ENCODE assay signal across 8 cellular contexts in genomic region chr12:54189198-54189539, GRCh38. TPM values are rescaled to one million over a fixed set of nuclear protein-coding genes. Genes with fewer than 3 reads are reported as not detected.
DNase-seq lines count a peak whose midpoint lies in the region; ATAC-seq and TF ChIP-seq lines count a peak whose summit lies in the region.

No MANE protein-coding gene starts in this region.

- H3K4me3 Mint-ChIP-seq in effector memory CD8-positive, alpha-beta T cell = peak overlapping the region; percentile 76 to 82

- DNase-seq in MG63 = no peak
- DNase-seq in effector memory CD8-positive, alpha-beta T cell = no peak
- DNase-seq in psoas muscle = no peak
- no peak for DNase-seq in activated effector memory CD4-positive, alpha-beta T cell treated with Interleukin-2 at 50 U/mL for 16 hours
- no peak for DNase-seq in DMS153 treated with DMSO at 0.1 percent for 48 hours (lab: John Stamatoyannopoulos, UW; ENCODE audit: unreplicated experiment)
- DNase-seq in hepatic stellate cell (ENCODE audit: low spot score) = no peak
- DNase-seq in NCI-H82 treated with DMSO at 0.1 percent for 48 hours (lab: John Stamatoyannopoulos, UW; ENCODE audit: unreplicated experiment) = no peak

- H3K4me3 ChIP-seq in GM12875 (ENCODE audit: low read depth, low read length) (peak overlapping the region; percentile 17), MG63 (peak overlapping the region; percentile 96), psoas muscle (peak overlapping the region; percentile 96)

- intact Hi-C loops in psoas muscle (cut with DNase I) = loop anchor here in 1 of 2 donors (5.0 kb wide), 1 partner anchor 62 kb away; no protein-coding TSS in a partner anchor

- no peaks in the 10 kb centered on the region for H3K27me3 ChIP-seq in MG63
- no peaks in the 10 kb centered on the region for H3K27me3 ChIP-seq in psoas muscle (ENCODE audit: insufficient read depth in 3 of 3, low read length in 2 of 3)

- no peak for TF ChIP-seq CTCF in GM12875 (IDR thresholded peaks at IDR 0.05; ENCODE audit: borderline replicate concordance, insufficient read depth, low read depth, low read length)
- no peak for TF ChIP-seq CTCF in psoas muscle (IDR thresholded peaks at IDR 0.05)

- peaks cover 5% of the 10 kb centered on the region for H3K36me3 Mint-ChIP-seq in effector memory CD8-positive, alpha-beta T cell (ENCODE audit: insufficient read depth)

- H3K9me3 Mint-ChIP-seq in effector memory CD8-positive, alpha-beta T cell = no peaks in the 10 kb centered on the region

- H3K9me3 ChIP-seq in MG63 (no peaks in the 10 kb centered on the region), psoas muscle (no peaks in the 10 kb centered on the region)

- peaks cover 15% of the 10 kb centered on the region for H3K4me1 ChIP-seq in psoas muscle

- H3K27ac ChIP-seq in psoas muscle = no peak overlapping the region

- H3K27me3 Mint-ChIP-seq in effector memory CD8-positive, alpha-beta T cell = peaks cover 22 to 34% of the 10 kb centered on the region in 2 donors

- peaks cover 4 to 14% of the 10 kb centered on the region in 2 donors for H3K4me1 Mint-ChIP-seq in effector memory CD8-positive, alpha-beta T cell (ENCODE audit: low read depth in 2 of 2)

- ATAC-seq in effector memory CD8-positive, alpha-beta T cell (replicated peaks) = no peak
- peak in 1 of 4 donors; percentile 5 for ATAC-seq in psoas muscle

- 12 to 15% (median 14%) methylated on average over 3 of the region's 3 CpGs for WGBS in psoas muscle, 3 donors

- H3K36me3 ChIP-seq in MG63 (peaks cover 8% of the 10 kb centered on the region), psoas muscle (ENCODE audit: insufficient read depth in 1 of 2, low read depth in 1 of 2) (peaks cover 0 to 19% of the 10 kb centered on the region in 2 donors)

- H3K27ac Mint-ChIP-seq in effector memory CD8-positive, alpha-beta T cell = no peak overlapping the region

RNA-seq across cellular contexts. Expression of gene SMUG1, which starts 0.4 kb away (rescaled TPM):
- 33.1 and 48.3 TPM in 2 replicates for total RNA-seq in MG63 (2014; rRNA removed; shearing (Covaris generic); ENCODE audit: low replicate concordance)
- total RNA-seq in psoas muscle = 10 to 100 TPM; 16.4 to 25.7 (median 19.7) TPM
- 10 to 100 TPM; 28.2 to 49.2 (median 36.5) TPM for polyA plus RNA-seq in psoas muscle

Comparison
In these comparisons a context has a peak if more than half of its experiments do, and no peak if none do; other contexts are left out.
1. H3K4me3 ChIP-seq: peak in every context shown above with its lines; median percentile 96 in MG63; 96 in psoas muscle; 17 in GM12875.